In the genomic region with DNA sequence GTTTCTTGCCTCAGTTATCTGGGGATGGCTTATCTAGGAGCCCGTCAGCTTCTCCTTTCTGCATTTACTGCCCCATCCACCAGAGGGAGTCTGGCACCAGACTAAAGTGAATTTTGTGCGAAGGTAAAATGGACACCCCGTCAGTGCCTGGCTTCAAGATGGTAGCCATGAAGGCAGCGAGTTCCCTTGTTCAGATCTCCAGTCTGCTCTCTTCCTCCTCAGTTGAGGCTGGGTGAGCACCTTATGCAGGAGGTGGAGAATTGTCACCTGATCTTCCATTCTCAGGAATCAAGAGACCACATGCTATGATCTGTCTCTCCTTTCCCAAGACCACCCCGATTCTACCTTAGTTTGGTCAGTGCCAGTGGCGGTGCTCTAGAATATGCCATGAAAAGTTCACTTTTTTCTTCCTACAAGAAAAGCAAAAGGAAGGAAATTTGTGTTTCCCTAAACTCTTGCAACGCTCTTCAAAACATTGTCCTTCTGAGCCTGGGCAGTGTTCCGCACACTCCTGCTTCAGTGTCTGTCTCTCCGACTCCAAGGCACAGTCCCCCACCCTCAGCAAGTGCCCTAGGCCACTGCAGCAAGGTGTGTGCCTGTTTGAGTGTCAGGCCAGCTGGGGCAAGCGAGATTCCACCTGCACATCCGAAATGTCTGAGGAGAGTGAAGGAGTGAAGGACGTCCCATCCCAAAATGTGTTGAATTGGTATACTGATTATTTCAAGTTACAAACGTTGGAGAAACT, we compare ENCODE assay signal across 8 cellular contexts.
A peak's percentile ranks its signal among the peaks of the same experiment; 100 is the strongest.
DNase-seq lines count a peak whose midpoint lies in the region; ATAC-seq, FAIRE-seq and TF ChIP-seq lines count a peak whose summit lies in the region.

No MANE protein-coding gene starts in this region.

- H3K4me3 Mint-ChIP-seq in astrocyte (ENCODE audit: unreplicated experiment), result no peak overlapping the region

- H3K36me3 ChIP-seq in astrocyte (ENCODE audit: insufficient read depth, low read length) (no peaks in the 10 kb centered on the region), right lobe of liver (no peaks in the 10 kb centered on the region)

- H3K79me2 ChIP-seq in astrocyte (ENCODE audit: insufficient read depth, low read length), result no peaks in the 10 kb centered on the region

- H3K9ac ChIP-seq in astrocyte (ENCODE audit: low read length), result no peak overlapping the region

- H3K27me3 Mint-ChIP-seq in astrocyte (ENCODE audit: low read depth, unreplicated experiment), result peaks cover 3% of the 10 kb centered on the region

- H3K27me3 ChIP-seq in astrocyte (ENCODE audit: insufficient read depth, low read length), result no peaks in the 10 kb centered on the region
- H3K27me3 ChIP-seq in right lobe of liver, result no peaks in the 10 kb centered on the region

- no peak overlapping the region for H3K27ac Mint-ChIP-seq in astrocyte (ENCODE audit: unreplicated experiment)

- H3K36me3 Mint-ChIP-seq in astrocyte (ENCODE audit: low read depth, unreplicated experiment), result no peaks in the 10 kb centered on the region

- peak; percentile 82 to 92 (median 92) for ATAC-seq in right lobe of liver

- no peaks in the 10 kb centered on the region for H3K9me3 Mint-ChIP-seq in astrocyte (ENCODE audit: unreplicated experiment)

- FAIRE-seq in GM19239 (lab: Jason Lieb, UNC) (peak; percentile 78), astrocyte (lab: Jason Lieb, UNC) (no peak)

- no peak overlapping the region for H3K4me2 ChIP-seq in astrocyte (ENCODE audit: low read length)

- no peaks in the 10 kb centered on the region for H3K4me1 Mint-ChIP-seq in astrocyte (ENCODE audit: low read depth, unreplicated experiment)

- H3K4me3 ChIP-seq in astrocyte (ENCODE audit: insufficient read depth, low read depth, low read length) (no peak overlapping the region), right lobe of liver (no peak overlapping the region)

- H3K4me1 ChIP-seq in astrocyte (ENCODE audit: insufficient read depth, low read length) (no peaks in the 10 kb centered on the region), right lobe of liver (no peaks in the 10 kb centered on the region)

- POLR2A ChIA-PET in RWPE1 (lab: Yijun Ruan, JAX; ENCODE audit: low non-redundant PET), result no interaction called here

- H3K9me3 ChIP-seq in astrocyte (ENCODE audit: insufficient read depth, low read depth, low read length) (no peaks in the 10 kb centered on the region), right lobe of liver (no peaks in the 10 kb centered on the region)

- no peak overlapping the region for H2AFZ ChIP-seq in astrocyte (ENCODE audit: low read depth, low read length)

- CTCF ChIA-PET in RWPE1 (lab: Yijun Ruan, JAX), result interaction anchor here (0.7 kb wide), 2 partner anchors 237 to 1083 kb away, joined by 3 to 5 read pairs; no protein-coding TSS in a partner anchor

- no peak overlapping the region for H3K27ac ChIP-seq in RWPE1
- no peak overlapping the region for H3K27ac ChIP-seq in astrocyte (ENCODE audit: low read depth, low read length)
- H3K27ac ChIP-seq in right lobe of liver, result no peak overlapping the region

- peak; percentile 34 for TF ChIP-seq CTCF in RWPE1 (conservative IDR thresholded peaks at IDR 0.05; ENCODE audit: low read depth)
- peak; percentile 16 for TF ChIP-seq CTCF in astrocyte (IDR thresholded peaks at IDR 0.05; ENCODE audit: insufficient read depth, low read depth, low read length)
- TF ChIP-seq CTCF in right lobe of liver (IDR thresholded peaks at IDR 0.05), result peak; percentile 55 to 67 (median 60)

- WGBS in right lobe of liver (ENCODE audit: insufficient coverage, low coverage, low lambda C conversion rate, missing lambda C conversion rate), result 86% methylated on average over 7 of the region's 13 CpGs

- TF ChIP-seq POLR2A in right lobe of liver (IDR thresholded peaks at IDR 0.05), result no peak

- no peaks in the 10 kb centered on the region for H4K20me1 ChIP-seq in astrocyte (ENCODE audit: insufficient read depth, low read length)

- intact Hi-C loops in right lobe of liver (cut with DNase I), result no loop called here

- peak; percentile 41 for DNase-seq in COLO668 (lab: John Stamatoyannopoulos, UW; ENCODE audit: unreplicated experiment)
- peak; percentile 28 for DNase-seq in GM19239 (ENCODE audit: insufficient read length, low spot score)
- DNase-seq in HT-29 (ENCODE audit: low spot score), result peak; percentile 16
- DNase-seq in RWPE1 (ENCODE audit: low spot score), result peak; percentile 28
- no peak for DNase-seq in astrocyte (ENCODE audit: low read depth)
- peak in 1 of 3 donors; percentile 54 for DNase-seq in right lobe of liver
- DNase-seq in midbrain (lab: John Stamatoyannopoulos, UW), result no peak
- no peak for DNase-seq in OCI-M2 (lab: John Stamatoyannopoulos, UW; ENCODE audit: unreplicated experiment)

Comparison
In these comparisons a context has a peak if more than half of its experiments do, and no peak if none do; other contexts are left out.
1. DNase-seq: peak in COLO668 (single experiment), GM19239 (single experiment), HT-29 (single experiment) and RWPE1 (single experiment); none in astrocyte (single experiment), midbrain (single experiment) and OCI-M2 (single experiment).
2. Peak in every context shown above with its lines, with median percentiles within 50 percentile points of each other: CTCF ChIP-seq.